In genomic region chr11:86383314-86383713, GRCh38 we compare ENCODE assay signal across 29 cellular contexts.
"Had no signal": no experiment of that assay in that cellular context is flagged by ENCODE, and none has a peak within 500 bp of the region (broad histone marks: within the 10 kb centered on the region; RNA-seq: fewer than 3 reads in every experiment).

No MANE protein-coding gene starts in this region.

- ATAC-seq: left cardiac atrium; left lobe of liver; lower lobe of right lung; natural killer cell; right cardiac atrium; sciatic nerve; stimulated activated effector memory CD8-positive, alpha-beta T cell treated with anti-CD3 and anti-CD28 coated beads, Interleukin-12 subunit alpha, Interleukin-12 subunit beta, amount 100 ng/mL, for 72 hours; upper lobe of right lung had no signal

- H3K27ac ChIP-seq: lower lobe of right lung, neural progenitor cell, neutrophil, ovary, prostate gland, skin epidermis, suprapubic skin, thoracic aorta, tibial artery, upper lobe of right lung had no signal

- H3K4me3 ChIP-seq: lower lobe of right lung, neural progenitor cell, ovary, prostate gland, skin epidermis, suprapubic skin, thoracic aorta, tibial artery, upper lobe of right lung had no signal

- DNase-seq: hippocampal formation; kidney glomerular epithelial cell; left cardiac atrium; lower lobe of right lung; mammary epithelial cell; mesenchymal stem cell; natural killer cell; nephron progenitor cell; ovary; retina; right cardiac atrium; stimulated activated CD4-positive, alpha-beta T cell treated with anti-CD3 and anti-CD28 coated beads, Interleukin-12 subunit alpha, Interleukin-12 subunit beta, amount 100 ng/mL, for 4 hours; stimulated activated CD4-positive, alpha-beta T cell treated with anti-CD3 and anti-CD28 coated beads, Interleukin-15, amount 100 ng/mL, for 24 hours; stimulated activated CD4-positive, alpha-beta T cell treated with anti-CD3 and anti-CD28 coated beads, Interleukin-2, amount 100 ng/mL, for 24 hours; stimulated activated CD4-positive, alpha-beta T cell treated with anti-CD3 and anti-CD28 coated beads, Interleukin-4, amount 100 ng/mL, for 1 hour; stimulated activated naive CD4-positive, alpha-beta T cell; tibial artery; trophoblast cell; upper lobe of right lung had no signal

- H3K27me3 Mint-ChIP-seq: stimulated activated naive CD8-positive, alpha-beta T cell treated with anti-CD3 and anti-CD28 coated beads, Interleukin-15, Interleukin-2, amounts not matched to agents 100 ng/mL and 50 ng/mL, for 24 hours had no signal

- H3K4me1 ChIP-seq: lower lobe of right lung, neural progenitor cell, prostate gland, suprapubic skin, tibial artery, upper lobe of right lung had no signal

- H3K9me3 Mint-ChIP-seq: natural killer cell; stimulated activated effector memory CD8-positive, alpha-beta T cell treated with anti-CD3 and anti-CD28 coated beads, Interleukin-12 subunit alpha, Interleukin-12 subunit beta, amount 100 ng/mL, for 72 hours had no signal

- H3K4me1 Mint-ChIP-seq: natural killer cell; stimulated activated effector memory CD8-positive, alpha-beta T cell treated with anti-CD3 and anti-CD28 coated beads, Interleukin-12 subunit alpha, Interleukin-12 subunit beta, amount 100 ng/mL, for 72 hours had no signal

- H3K4me3 Mint-ChIP-seq: natural killer cell; nephron progenitor cell; neural progenitor cell; stimulated activated effector memory CD8-positive, alpha-beta T cell treated with anti-CD3 and anti-CD28 coated beads, Interleukin-12 subunit alpha, Interleukin-12 subunit beta, amount 100 ng/mL, for 72 hours; stimulated activated naive CD8-positive, alpha-beta T cell treated with anti-CD3 and anti-CD28 coated beads, Interleukin-15, Interleukin-2, amounts not matched to agents 100 ng/mL and 50 ng/mL, for 24 hours had no signal

- H3K27ac Mint-ChIP-seq: natural killer cell; nephron progenitor cell; neural progenitor cell; stimulated activated effector memory CD8-positive, alpha-beta T cell treated with anti-CD3 and anti-CD28 coated beads, Interleukin-12 subunit alpha, Interleukin-12 subunit beta, amount 100 ng/mL, for 72 hours; stimulated activated naive CD8-positive, alpha-beta T cell treated with anti-CD3 and anti-CD28 coated beads, Interleukin-15, Interleukin-2, amounts not matched to agents 100 ng/mL and 50 ng/mL, for 24 hours had no signal

- H3K36me3 ChIP-seq: lower lobe of right lung, neural progenitor cell, neutrophil, ovary, prostate gland, suprapubic skin, thoracic aorta, tibial artery, upper lobe of right lung had no signal

- H3K36me3 Mint-ChIP-seq: natural killer cell; neural progenitor cell; stimulated activated effector memory CD8-positive, alpha-beta T cell treated with anti-CD3 and anti-CD28 coated beads, Interleukin-12 subunit alpha, Interleukin-12 subunit beta, amount 100 ng/mL, for 72 hours had no signal

- H3K9me3 ChIP-seq: lower lobe of right lung, neutrophil, ovary, prostate gland, suprapubic skin, thoracic aorta, tibial artery, upper lobe of right lung had no signal

- H3K27me3 ChIP-seq: neural progenitor cell, neutrophil, ovary, suprapubic skin, tibial artery, upper lobe of right lung had no signal
